ENCODE assay signal across 8 cellular contexts in genomic region chr9:124860582-124861341, GRCh38. TPM values are rescaled to one million over a fixed set of nuclear protein-coding genes. Genes with fewer than 3 reads are reported as not detected.
DNase-seq lines count a peak whose midpoint lies in the region; ATAC-seq, FAIRE-seq and TF ChIP-seq lines count a peak whose summit lies in the region.

No MANE protein-coding gene starts in this region.

- WGBS in tibial nerve, 2 donors, result 10 to 13% methylated on average over 12 of the region's 12 CpGs

- in situ Hi-C loops in astrocyte of the spinal cord (cut with HindIII; ENCODE audit: low sequenced_read_pairs), result no loop called here

- TF ChIP-seq CTCF in astrocyte of the spinal cord (IDR thresholded peaks at IDR 0.05; ENCODE audit: low read depth, low read length) (no peak), lower lobe of right lung (IDR thresholded peaks at IDR 0.05) (no peak), tibial nerve (IDR thresholded peaks at IDR 0.05) (no peak)

- intact Hi-C loops in activated naive CD4-positive, alpha-beta T cell treated with anti-CD3 and anti-CD28 coated beads for 36 hours (cut with micrococcal nuclease), result loop anchor here (5.0 kb wide), 1 partner anchor 402 kb away; the partner anchor contains the start of gene GAPVD1
- intact Hi-C loops in lower lobe of right lung (cut with DNase I), result no loop called here

- no peak for FAIRE-seq in GM19239 (lab: Jason Lieb, UNC)

- no peaks in the 10 kb centered on the region for H3K9me3 Mint-ChIP-seq in activated naive CD4-positive, alpha-beta T cell treated with anti-CD3 and anti-CD28 coated beads for 36 hours

- H3K27ac ChIP-seq in lower lobe of right lung (peak overlapping the region; percentile 91), tibial nerve (peak overlapping the region; percentile 76 to 94 (median 86))

- H3K9me3 ChIP-seq in lower lobe of right lung (no peaks in the 10 kb centered on the region), tibial nerve (no peaks in the 10 kb centered on the region)

- H3K4me1 Mint-ChIP-seq in activated naive CD4-positive, alpha-beta T cell treated with anti-CD3 and anti-CD28 coated beads for 36 hours (ENCODE audit: low read depth), result peaks cover 46% of the 10 kb centered on the region

- H3K4me3 ChIP-seq in astrocyte of the spinal cord (ENCODE audit: low read depth, low read length), result peak overlapping the region; percentile 70
- H3K4me3 ChIP-seq in lower lobe of right lung, result peak overlapping the region; percentile 89
- H3K4me3 ChIP-seq in tibial nerve, result peak overlapping the region; percentile 77 to 99 (median 92)

- CTCF ChIA-PET in activated naive CD4-positive, alpha-beta T cell treated with anti-CD3 and anti-CD28 coated beads for 36 hours (lab: Charles Lee), result interaction anchor here (0.6 to 2.2 kb wide), 6 partner anchors 8 to 451 kb away, joined by 3 to 14 read pairs (median 6); partner anchors contain the start of genes NR6A1 and WDR38

- DNase-seq in activated naive CD4-positive, alpha-beta T cell treated with anti-CD3 and anti-CD28 coated beads for 36 hours, result no peak
- no peak for DNase-seq in activated naive CD4-positive, alpha-beta T cell treated with anti-CD3 and anti-CD28 coated beads, Interleukin-2, amount 50 U/mL, for 16 hours
- DNase-seq in astrocyte of the spinal cord (ENCODE audit: low read depth, low spot score), result no peak
- DNase-seq in lower lobe of right lung, result no peak
- DNase-seq in tibial nerve (ENCODE audit: low spot score in 2 of 2), result no peak
- no peak for DNase-seq in hepatic stellate cell (ENCODE audit: low spot score)
- no peak for DNase-seq in GM19239 (ENCODE audit: insufficient read length, low spot score)

- no peak for TF ChIP-seq EP300 in tibial nerve (IDR thresholded peaks at IDR 0.05)

- H3K4me1 ChIP-seq in lower lobe of right lung (peaks cover 40% of the 10 kb centered on the region), tibial nerve (peaks cover 0 to 38% (median 17%) of the 10 kb centered on the region in 4 donors)

- TF ChIP-seq POLR2A in tibial nerve (IDR thresholded peaks at IDR 0.05), result no peak

- peak overlapping the region; percentile 95 for H3K27ac Mint-ChIP-seq in activated naive CD4-positive, alpha-beta T cell treated with anti-CD3 and anti-CD28 coated beads for 36 hours

- no peak for ATAC-seq in lower lobe of right lung
- no peak for ATAC-seq in GM21526 (IDR thresholded peaks at IDR 0.05; ENCODE audit: low FRiP score, unreplicated experiment)

- H3K36me3 Mint-ChIP-seq in activated naive CD4-positive, alpha-beta T cell treated with anti-CD3 and anti-CD28 coated beads for 36 hours (ENCODE audit: low read depth), result peaks cover 43% of the 10 kb centered on the region

- H3K4me3 Mint-ChIP-seq in activated naive CD4-positive, alpha-beta T cell treated with anti-CD3 and anti-CD28 coated beads for 36 hours, result peak overlapping the region; percentile 87

- peaks cover 46% of the 10 kb centered on the region for H3K36me3 ChIP-seq in lower lobe of right lung
- H3K36me3 ChIP-seq in tibial nerve, result peaks cover 0 to 50% (median 8%) of the 10 kb centered on the region in 3 donors

- H3K27me3 Mint-ChIP-seq in activated naive CD4-positive, alpha-beta T cell treated with anti-CD3 and anti-CD28 coated beads for 36 hours (ENCODE audit: low read depth), result no peaks in the 10 kb centered on the region

- H3K27me3 ChIP-seq in lower lobe of right lung (ENCODE audit: low read depth) (no peaks in the 10 kb centered on the region), tibial nerve (no peaks in the 10 kb centered on the region)

RNA-seq across cellular contexts. Expression of gene RPL35, which starts 1.0 kb away (rescaled TPM):
- total RNA-seq in activated naive CD4-positive, alpha-beta T cell treated with anti-CD3 and anti-CD28 coated beads for 36 hours, result 1,000 to 10,000 TPM; 2,701 to 2,729 TPM
- total RNA-seq in lower lobe of right lung (812 TPM), tibial nerve (1,000 to 10,000 TPM; 1,854 to 2,171 (median 1,912) TPM)

RNA-seq across cellular contexts. Expression of gene ARPC5L, which starts 1.2 kb away (rescaled TPM):
- total RNA-seq in activated naive CD4-positive, alpha-beta T cell treated with anti-CD3 and anti-CD28 coated beads for 36 hours, result 100 to 1,000 TPM; 116 to 123 TPM
- total RNA-seq in lower lobe of right lung (33.2 TPM), tibial nerve (10 to 100 TPM; 21.6 to 25.3 (median 24.2) TPM)

RNA-seq across cellular contexts. Expression of gene WDR38, which starts 7.5 kb away (rescaled TPM):
- total RNA-seq in activated naive CD4-positive, alpha-beta T cell treated with anti-CD3 and anti-CD28 coated beads for 36 hours, result not detected
- total RNA-seq in lower lobe of right lung (6.6 TPM), tibial nerve (under 1 TPM in 1 of 4 donors, not detected in 3; 0.39 TPM)
